ENCODE assay signal across 8 cellular contexts in genomic region chr10:110556993-110557601, GRCh38. TPM values are rescaled to one million over a fixed set of nuclear protein-coding genes. Genes with fewer than 3 reads are reported as not detected.
DNase-seq lines count a peak whose midpoint lies in the region; ATAC-seq, FAIRE-seq and TF ChIP-seq lines count a peak whose summit lies in the region.

No MANE protein-coding gene starts in this region.

- TF ChIP-seq CTCF in Peyer's patch (IDR thresholded peaks at IDR 0.05) (peak; percentile 43 to 65 (median 51)), gastroesophageal sphincter (IDR thresholded peaks at IDR 0.05) (peak; percentile 33 to 66 (median 46))

- peaks cover 4% of the 10 kb centered on the region for H3K27me3 Mint-ChIP-seq in activated T-helper 17 cell treated with anti-CD3 and anti-CD28 coated beads, Interleukin-2, amount 50 U/mL, for 72 hours

- H3K9me3 Mint-ChIP-seq in activated T-helper 17 cell treated with anti-CD3 and anti-CD28 coated beads, Interleukin-2, amount 50 U/mL, for 72 hours, result no peaks in the 10 kb centered on the region

- H3K4me3 ChIP-seq in Peyer's patch, result no peak overlapping the region
- no peak overlapping the region for H3K4me3 ChIP-seq in gastroesophageal sphincter
- no peak overlapping the region for H3K4me3 ChIP-seq in small intestine (ENCODE audit: low read depth in 1 of 2, low read length in 2 of 2)

- H3K27me3 ChIP-seq in Peyer's patch (no peaks in the 10 kb centered on the region), gastroesophageal sphincter (peaks cover 5% of the 10 kb centered on the region), small intestine (ENCODE audit: control insufficient read depth in 2 of 2, insufficient read depth in 2 of 2, low read length in 2 of 2) (peaks cover 0 to 2% of the 10 kb centered on the region in 2 donors)

- TF ChIP-seq EP300 in gastroesophageal sphincter (IDR thresholded peaks at IDR 0.05), result no peak

- no peaks in the 10 kb centered on the region for H3K36me3 ChIP-seq in Peyer's patch
- no peaks in the 10 kb centered on the region for H3K36me3 ChIP-seq in gastroesophageal sphincter
- H3K36me3 ChIP-seq in small intestine (ENCODE audit: control insufficient read depth in 2 of 2, insufficient read depth in 2 of 2, low read length in 2 of 2), result no peaks in the 10 kb centered on the region

- H3K27ac Mint-ChIP-seq in activated T-helper 17 cell treated with anti-CD3 and anti-CD28 coated beads, Interleukin-2, amount 50 U/mL, for 72 hours, result no peak overlapping the region

- peak; percentile 80 for ATAC-seq in HG02852 (IDR thresholded peaks at IDR 0.05; ENCODE audit: unreplicated experiment)
- ATAC-seq in activated T-helper 17 cell treated with anti-CD3 and anti-CD28 coated beads, Interleukin-2, amount 50 U/mL, for 72 hours (replicated peaks), result peak; percentile 91
- no peak for ATAC-seq in gastroesophageal sphincter
- ATAC-seq in GM19463 (IDR thresholded peaks at IDR 0.05; ENCODE audit: unreplicated experiment), result no peak

- peaks cover 0 to 10% (median 0%) of the 10 kb centered on the region in 4 donors for H3K4me1 ChIP-seq in Peyer's patch
- H3K4me1 ChIP-seq in gastroesophageal sphincter, result no peaks in the 10 kb centered on the region
- H3K4me1 ChIP-seq in small intestine (ENCODE audit: control insufficient read depth in 2 of 2, insufficient read depth in 1 of 2, low read depth in 1 of 2, low read length in 1 of 2), result no peaks in the 10 kb centered on the region

- DNase-seq in GM12891 (ENCODE audit: insufficient read length, low spot score), result peak; percentile 27
- peak in 2 of 3 donors; percentile 73 to 75 for DNase-seq in Peyer's patch
- peak; percentile 39 for DNase-seq in small intestine
- DNase-seq in HuH-7 (ENCODE audit: low spot score), result no peak

- H3K36me3 Mint-ChIP-seq in activated T-helper 17 cell treated with anti-CD3 and anti-CD28 coated beads, Interleukin-2, amount 50 U/mL, for 72 hours (ENCODE audit: low read depth), result no peaks in the 10 kb centered on the region

- WGBS in gastroesophageal sphincter (ENCODE audit: low coverage in 1 of 2), 2 donors, result 54 to 55% methylated on average over 7 of the region's 9 CpGs
- WGBS in small intestine, 3 donors, result 34 to 48% (median 43%) methylated on average over 9 of the region's 9 CpGs

- peak overlapping the region in 1 of 4 donors; percentile 59 for H3K27ac ChIP-seq in Peyer's patch
- no peak overlapping the region for H3K27ac ChIP-seq in gastroesophageal sphincter
- H3K27ac ChIP-seq in small intestine (ENCODE audit: low read depth in 1 of 2, low read length in 1 of 2), result no peak overlapping the region

- TF ChIP-seq POLR2A in GM12891 (IDR thresholded peaks at IDR 0.05; ENCODE audit: low read depth, low read length), result no peak
- TF ChIP-seq POLR2A in Peyer's patch (IDR thresholded peaks at IDR 0.05), result no peak
- no peak for TF ChIP-seq POLR2A in gastroesophageal sphincter (IDR thresholded peaks at IDR 0.05)

- peak; percentile 97 for FAIRE-seq in GM12891 (lab: Jason Lieb, UNC)
- FAIRE-seq in small intestine (lab: Jason Lieb, UNC), result no peak

- H3K4me1 Mint-ChIP-seq in activated T-helper 17 cell treated with anti-CD3 and anti-CD28 coated beads, Interleukin-2, amount 50 U/mL, for 72 hours, result peaks cover 6% of the 10 kb centered on the region

- H3K9me3 ChIP-seq in Peyer's patch, result no peaks in the 10 kb centered on the region
- H3K9me3 ChIP-seq in gastroesophageal sphincter, result no peaks in the 10 kb centered on the region
- no peaks in the 10 kb centered on the region for H3K9me3 ChIP-seq in small intestine (ENCODE audit: control insufficient read depth, low read depth)

- H3K4me3 Mint-ChIP-seq in activated T-helper 17 cell treated with anti-CD3 and anti-CD28 coated beads, Interleukin-2, amount 50 U/mL, for 72 hours, result no peak overlapping the region

TF ChIP-seq in GM12891, 5 proteins besides CTCF, POLR2A, EP300 and RAD21:
- no peak for TF ChIP-seq POLR2AphosphoS5 (IDR thresholded peaks at IDR 0.05; ENCODE audit: low read depth, low read length)
- TF ChIP-seq POU2F2 (IDR thresholded peaks at IDR 0.05; ENCODE audit: low read depth, low read length), result no peak
- TF ChIP-seq TAF1 (IDR thresholded peaks at IDR 0.05; ENCODE audit: low read depth, low read length), result no peak
- no peak for TF ChIP-seq PAX5 (IDR thresholded peaks at IDR 0.05; ENCODE audit: insufficient read depth, low read length, severe bottlenecking)
- TF ChIP-seq SPI1 (IDR thresholded peaks at IDR 0.05; ENCODE audit: low read depth, low read length), result no peak

RNA-seq across cellular contexts. Expression of gene SMC3, which starts 10.4 kb away (rescaled TPM):
- 30.3 TPM for polyA plus RNA-seq in GM12891 (2012; ENCODE audit: low read depth, missing spikeins)
- 10 to 100 TPM; 21.9 to 37.1 (median 33.0) TPM for total RNA-seq in Peyer's patch
- total RNA-seq in activated T-helper 17 cell treated with anti-CD3 and anti-CD28 coated beads, Interleukin-2, amount 50 U/mL, for 72 hours, result 10 to 100 TPM; 74.0 to 77.3 TPM
- total RNA-seq in gastroesophageal sphincter, result 10 to 100 TPM; 35.5 to 62.0 (median 42.8) TPM
- 10 to 100 TPM; 19.2 to 23.3 (median 21.1) TPM for polyA plus RNA-seq in small intestine

RNA-seq across cellular contexts. Expression of gene DUSP5, which starts 59.4 kb away (rescaled TPM):
- polyA plus RNA-seq in GM12891 (2012; ENCODE audit: low read depth, missing spikeins), result 60.6 TPM
- total RNA-seq in Peyer's patch, result 10 to 100 TPM; 22.1 to 33.8 (median 26.3) TPM
- 100 to 1,000 TPM in 1 of 2 donors, 10 to 100 TPM in 1; 43.2 to 107 TPM for total RNA-seq in activated T-helper 17 cell treated with anti-CD3 and anti-CD28 coated beads, Interleukin-2, amount 50 U/mL, for 72 hours
- total RNA-seq in gastroesophageal sphincter, result 1 to 10 TPM; 2.5 to 9.8 (median 3.5) TPM
- polyA plus RNA-seq in small intestine, result 10 to 100 TPM in 2 of 3 donors, 1 to 10 TPM in 1; 8.3 to 36.2 (median 11.8) TPM

Comparison
In these comparisons a context has a peak if more than half of its experiments do, and no peak if none do; other contexts are left out.
1. ATAC-seq: peak in HG02852 (single experiment) and activated T-helper 17 cell treated with anti-CD3 and anti-CD28 coated beads, Interleukin-2, amount 50 U/mL, for 72 hours (single experiment); none in gastroesophageal sphincter (single experiment) and GM19463 (single experiment).